ENCODE assay signal across 12 cellular contexts in genomic region chr10:36489928-36490279, GRCh38.
DNase-seq lines count a peak whose midpoint lies in the region; ATAC-seq and TF ChIP-seq lines count a peak whose summit lies in the region.
"Had no signal": no experiment of that assay in that cellular context is flagged by ENCODE, and none has a peak within 500 bp of the region (broad histone marks: within the 10 kb centered on the region; RNA-seq: fewer than 3 reads in every experiment).

No MANE protein-coding gene starts in this region.

- no peak overlapping the region for H3K4me3 ChIP-seq in aorta (ENCODE audit: low read length in 2 of 2)

- intact Hi-C loops in Right ventricle myocardium inferior (cut with DNase I) (loop anchor here (5.0 kb wide), 1 partner anchor 848 kb away; the partner anchor contains the start of gene FZD8), cardiac septum (cut with DNase I) (loop anchor here (5.0 kb wide), 2 partner anchors 308 to 848 kb away; partner anchors contain the start of gene FZD8), aorta (cut with DNase I) (loop anchor here (5.0 to 10.0 kb wide), 3 partner anchors 145 to 848 kb away; partner anchors contain the start of gene FZD8 (in 2 of the 2))

- peaks cover 67% of the 10 kb centered on the region for H3K4me1 Mint-ChIP-seq in chondrocyte (ENCODE audit: low read depth)
- H3K4me1 Mint-ChIP-seq: stimulated activated memory B cell treated with anti-CD40 and anti-IgM and Interleukin-4, amounts not matched to agents 10 μg/mL and 1 μg/mL and 100 μg/mL, for 72 hours had no signal

- ATAC-seq in Right ventricle myocardium inferior (peak; percentile 43), aorta (ENCODE audit: low FRiP score) (peak; percentile 66), HG02571 (IDR thresholded peaks at IDR 0.05; ENCODE audit: unreplicated experiment) (no peak)
- ATAC-seq: stimulated activated memory B cell treated with anti-CD40 and anti-IgM and Interleukin-4, amounts not matched to agents 10 μg/mL and 1 μg/mL and 100 μg/mL, for 72 hours had no signal

- peaks cover 3% of the 10 kb centered on the region for H3K9me3 Mint-ChIP-seq in chondrocyte (ENCODE audit: low read depth)
- H3K9me3 Mint-ChIP-seq: stimulated activated memory B cell treated with anti-CD40 and anti-IgM and Interleukin-4, amounts not matched to agents 10 μg/mL and 1 μg/mL and 100 μg/mL, for 72 hours had no signal

- H3K4me1 ChIP-seq in aorta (ENCODE audit: control insufficient read depth in 1 of 2, insufficient read depth in 2 of 2, low read length in 2 of 2): peaks cover 2 to 23% of the 10 kb centered on the region in 2 donors

- no peak for TF ChIP-seq CTCF in chondrocyte (IDR thresholded peaks at IDR 0.05)

- H3K27me3 ChIP-seq in aorta (ENCODE audit: control insufficient read depth in 1 of 2, insufficient read depth in 2 of 2, low read length in 1 of 2): no peaks in the 10 kb centered on the region

- DNase-seq in Right ventricle myocardium inferior (ENCODE audit: missing footprints) (no peak), cardiac septum (ENCODE audit: low spot score) (no peak), chondrocyte (ENCODE audit: low spot score) (no peak), kidney tubule cell (ENCODE audit: low spot score) (peak; percentile 13), aorta (no peak), NAMALWA (ENCODE audit: low spot score) (no peak), DMS79 (lab: John Stamatoyannopoulos, UW) (no peak)
- DNase-seq: activated CD4-positive, alpha-beta T cell treated with anti-CD3 and anti-CD28 coated beads for 4 hours; activated effector memory CD4-positive, alpha-beta T cell treated with Interleukin-2 at 50 U/mL for 16 hours; NCI-H345 had no signal

- H3K9me3 ChIP-seq in aorta (ENCODE audit: control insufficient read depth, low read length): no peaks in the 10 kb centered on the region

- H3K27ac ChIP-seq in aorta (ENCODE audit: low read depth in 1 of 2, low read length in 2 of 2): peak overlapping the region; percentile 76 to 99

- no peaks in the 10 kb centered on the region for H3K27me3 Mint-ChIP-seq in chondrocyte (ENCODE audit: low read depth)
- H3K27me3 Mint-ChIP-seq: stimulated activated memory B cell treated with anti-CD40 and anti-IgM and Interleukin-4, amounts not matched to agents 10 μg/mL and 1 μg/mL and 100 μg/mL, for 72 hours had no signal

- peak overlapping the region; percentile 34 for H3K4me3 Mint-ChIP-seq in chondrocyte (ENCODE audit: unreplicated experiment)
- H3K4me3 Mint-ChIP-seq: stimulated activated memory B cell treated with anti-CD40 and anti-IgM and Interleukin-4, amounts not matched to agents 10 μg/mL and 1 μg/mL and 100 μg/mL, for 72 hours had no signal

- H3K27ac Mint-ChIP-seq in chondrocyte (ENCODE audit: unreplicated experiment): peak overlapping the region; percentile 94
- H3K27ac Mint-ChIP-seq: stimulated activated memory B cell treated with anti-CD40 and anti-IgM and Interleukin-4, amounts not matched to agents 10 μg/mL and 1 μg/mL and 100 μg/mL, for 72 hours had no signal

- no peaks in the 10 kb centered on the region for H3K36me3 Mint-ChIP-seq in chondrocyte (ENCODE audit: low read depth)
- H3K36me3 Mint-ChIP-seq: stimulated activated memory B cell treated with anti-CD40 and anti-IgM and Interleukin-4, amounts not matched to agents 10 μg/mL and 1 μg/mL and 100 μg/mL, for 72 hours had no signal

- 2 to 8% methylated on average over 4 of the region's 4 CpGs for WGBS in aorta, 2 donors

- H3K36me3 ChIP-seq in aorta (ENCODE audit: control insufficient read depth in 1 of 2, insufficient read depth in 2 of 2, low read length in 1 of 2): no peaks in the 10 kb centered on the region
